In genomic region chr22:37312549-37313183, GRCh38 we compare ENCODE assay signal across 1 cellular context.
TF ChIP-seq lines count a peak whose summit lies in the region.

No MANE protein-coding gene starts in this region.

TF ChIP-seq in IMR-90, 13 proteins besides CTCF, POLR2A, EP300 and RAD21:
- TF ChIP-seq CEBPB (IDR thresholded peaks at IDR 0.05; ENCODE audit: low read depth, low read length): no peak
- TF ChIP-seq BHLHE40 (IDR thresholded peaks at IDR 0.05; ENCODE audit: low read depth, low read length): no peak
- no peak for TF ChIP-seq CHD1 (IDR thresholded peaks at IDR 0.05; ENCODE audit: low read depth, low read length)
- no peak for TF ChIP-seq FOS (IDR thresholded peaks at IDR 0.05; ENCODE audit: low read depth, low read length)
- TF ChIP-seq NFE2L2 (IDR thresholded peaks at IDR 0.05; ENCODE audit: low read depth, low read length): no peak
- TF ChIP-seq RCOR1 (IDR thresholded peaks at IDR 0.05; ENCODE audit: insufficient replicate concordance, low read length): no peak
- TF ChIP-seq MAZ (IDR thresholded peaks at IDR 0.05; ENCODE audit: borderline replicate concordance, low read depth, low read length): no peak
TF ChIP-seq in IMR-90: peak in this region for 0.
